In the genomic region with DNA sequence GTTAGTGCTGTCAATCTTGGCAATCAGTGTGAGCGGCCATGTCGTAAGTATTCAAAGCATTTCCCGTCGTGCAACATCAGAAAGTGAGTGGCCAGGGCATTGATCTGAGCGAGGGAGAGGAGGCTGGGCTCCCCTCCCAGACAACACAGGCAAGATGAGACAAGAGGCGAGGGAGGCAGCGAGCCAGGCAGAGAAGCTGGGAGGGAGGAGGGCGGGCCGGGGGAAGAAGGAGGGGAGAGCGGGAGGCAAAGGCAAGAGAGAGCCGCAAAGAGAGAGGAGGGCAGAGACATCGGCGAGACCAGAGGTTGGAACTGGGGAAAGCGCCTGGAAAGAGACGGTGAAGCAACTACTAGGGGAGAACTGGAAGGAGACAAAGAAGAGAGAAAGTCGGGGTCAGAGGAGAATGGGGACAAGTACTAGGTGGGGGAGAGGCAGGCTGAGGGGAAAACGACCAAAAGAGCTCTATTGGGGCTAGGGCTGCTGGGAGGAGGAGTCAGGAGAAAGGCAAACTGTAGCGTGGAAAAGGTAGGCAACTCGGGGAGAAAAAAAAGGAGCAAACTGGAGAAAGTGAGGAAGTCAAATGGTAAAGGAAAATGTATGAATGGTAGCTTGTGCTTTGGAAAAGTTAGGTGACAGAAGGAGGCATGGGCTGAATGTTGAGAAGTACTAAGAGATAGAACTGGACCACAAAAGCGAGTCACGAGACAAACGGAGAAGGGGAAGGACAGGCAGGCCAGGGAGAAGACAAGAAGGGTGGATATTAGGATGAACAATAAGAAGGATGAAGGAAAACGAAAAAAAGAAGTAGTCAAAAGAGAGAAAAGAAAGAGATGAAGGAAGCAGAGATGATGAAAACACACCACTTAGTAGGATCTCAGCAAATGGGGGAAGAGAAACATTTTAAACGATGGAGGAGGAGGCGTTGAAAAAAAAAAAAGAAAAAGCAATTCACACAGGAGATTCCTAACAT, we compare ENCODE assay signal across 8 cellular contexts.
DNase-seq lines count a peak whose midpoint lies in the region; ATAC-seq and TF ChIP-seq lines count a peak whose summit lies in the region.

No MANE protein-coding gene starts in this region.

- peaks cover 2% of the 10 kb centered on the region for H4K20me1 ChIP-seq in osteoblast (ENCODE audit: insufficient read depth, low read length)

- POLR2A ChIA-PET in RWPE1 (lab: Yijun Ruan, JAX; ENCODE audit: low non-redundant PET) = no interaction called here

- peaks cover 18% of the 10 kb centered on the region for H3K27me3 ChIP-seq in foreskin keratinocyte
- peaks cover 75% of the 10 kb centered on the region for H3K27me3 ChIP-seq in osteoblast (ENCODE audit: insufficient read depth, low read length)

- no peaks in the 10 kb centered on the region for H3K36me3 ChIP-seq in osteoblast (ENCODE audit: insufficient read depth, low read length)

- H3K4me3 ChIP-seq in osteoblast (ENCODE audit: insufficient read depth, low read length) = peak overlapping the region; percentile 79

- H3K4me1 ChIP-seq in foreskin keratinocyte (no peaks in the 10 kb centered on the region), osteoblast (ENCODE audit: insufficient read depth, low read length) (peaks cover 13% of the 10 kb centered on the region)

- no peaks in the 10 kb centered on the region for H3K9me3 ChIP-seq in osteoblast (ENCODE audit: low read depth, low read length)

- H3K27ac ChIP-seq in RWPE1 = peak overlapping the region; percentile 92
- H3K27ac ChIP-seq in foreskin keratinocyte = peak overlapping the region; percentile 14
- no peak overlapping the region for H3K27ac ChIP-seq in osteoblast (ENCODE audit: low read depth, low read length)

- CTCF ChIA-PET in RWPE1 (lab: Yijun Ruan, JAX) = interaction anchor here (0.7 kb wide), 2 partner anchors 908 to 1700 kb away, joined by 3 read pairs; no protein-coding TSS in a partner anchor

- H2AFZ ChIP-seq in osteoblast (ENCODE audit: low read length) = peak overlapping the region; percentile 89

- no peaks in the 10 kb centered on the region for H3K79me2 ChIP-seq in osteoblast (ENCODE audit: insufficient read depth, low read length)

- peak overlapping the region; percentile 95 for H3K4me2 ChIP-seq in osteoblast (ENCODE audit: insufficient read depth, low read length)

- TF ChIP-seq CTCF in RWPE1 (conservative IDR thresholded peaks at IDR 0.05; ENCODE audit: low read depth) = no peak
- TF ChIP-seq CTCF in foreskin keratinocyte (conservative IDR thresholded peaks at IDR 0.05) = no peak
- TF ChIP-seq CTCF in osteoblast (IDR thresholded peaks at IDR 0.05; ENCODE audit: extremely low read depth, low read depth, low read length) = no peak

- ATAC-seq in foreskin keratinocyte = peak; percentile 58
- ATAC-seq in HG02884 (IDR thresholded peaks at IDR 0.05; ENCODE audit: unreplicated experiment) = no peak

- DNase-seq in HCEC 1CT = peak; percentile 7
- peak; percentile 55 for DNase-seq in RWPE1 (ENCODE audit: low spot score)
- peak; percentile 68 to 84 for DNase-seq in foreskin keratinocyte
- peak; percentile 93 for DNase-seq in osteoblast (ENCODE audit: insufficient read length, low spot score, missing footprints)
- no peak for DNase-seq in activated naive CD4-positive, alpha-beta T cell treated with anti-CD3 and anti-CD28 coated beads, Interleukin-2, amount 50 U/mL, for 16 hours
- DNase-seq in cerebellar cortex (ENCODE audit: low spot score) = no peak
- no peak for DNase-seq in COLO668 (lab: John Stamatoyannopoulos, UW; ENCODE audit: unreplicated experiment)

Comparison
In these comparisons a context has a peak if more than half of its experiments do, and no peak if none do; other contexts are left out.
1. DNase-seq: peak in HCEC 1CT (single experiment), RWPE1 (single experiment), foreskin keratinocyte (2 of 2) and osteoblast (single experiment); none in activated naive CD4-positive, alpha-beta T cell treated with anti-CD3 and anti-CD28 coated beads, Interleukin-2, amount 50 U/mL, for 16 hours (single experiment), cerebellar cortex (single experiment) and COLO668 (single experiment).